In the genomic region with DNA sequence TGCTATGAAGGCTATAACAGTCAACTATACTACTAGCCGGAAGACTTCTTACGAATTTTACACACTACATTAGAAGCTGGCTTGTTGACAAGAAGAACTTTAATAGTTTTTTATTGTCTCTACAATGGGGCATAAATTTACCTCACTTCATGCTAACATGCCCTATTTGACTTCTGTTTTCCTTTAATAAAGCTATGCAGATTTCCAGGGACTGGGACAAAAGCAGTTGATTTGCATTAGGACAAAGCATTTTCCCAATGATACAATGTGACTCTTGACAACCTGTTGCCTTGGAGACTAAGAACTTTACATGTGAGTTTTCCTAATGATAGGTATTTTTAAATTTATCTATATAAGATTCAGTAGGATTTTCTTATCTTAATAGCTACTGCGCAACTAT, we compare ENCODE assay signal across 13 cellular contexts.
DNase-seq lines count a peak whose midpoint lies in the region; ATAC-seq and TF ChIP-seq lines count a peak whose summit lies in the region.
"Had no signal": no experiment of that assay in that cellular context is flagged by ENCODE, and none has a peak within 500 bp of the region (broad histone marks: within the 10 kb centered on the region; RNA-seq: fewer than 3 reads in every experiment).

No MANE protein-coding gene starts in this region.

- H3K4me1 ChIP-seq in BLaER1 = peaks cover 6% of the 10 kb centered on the region
- no peaks in the 10 kb centered on the region; the same call in 1 of the 2 replicates for H3K4me1 ChIP-seq in iPS DF 6.9 (ENCODE audit: control insufficient read depth, insufficient read depth, low read length)
- no peaks in the 10 kb centered on the region; a peak in 1 of 4 replicates for H3K4me1 ChIP-seq in SK-N-SH (ENCODE audit: control insufficient read depth in 1 of 2, insufficient read depth in 2 of 2, low read depth in 1 of 2, low read length in 1 of 2)

- H3K36me3 ChIP-seq in BLaER1 (no peaks in the 10 kb centered on the region), iPS DF 6.9 (ENCODE audit: control insufficient read depth, insufficient read depth, low read length) (no peaks in the 10 kb centered on the region), SK-N-SH (replicated peaks in 1 of 2; ENCODE audit: control insufficient read depth in 1 of 2, insufficient read depth in 2 of 2, low read length in 1 of 2) (no peaks in the 10 kb centered on the region)

- no peak overlapping the region for H2AFZ ChIP-seq in SK-N-SH (ENCODE audit: low read depth)

- H3K27ac ChIP-seq in BLaER1 (no peak overlapping the region), iPS DF 6.9 (ENCODE audit: low read length) (no peak overlapping the region), SK-N-SH (ENCODE audit: low read depth in 2 of 2, low read length in 1 of 2) (no peak overlapping the region)
- H3K27ac ChIP-seq: C4-2B had no signal

- ATAC-seq in GM18502 (IDR thresholded peaks at IDR 0.05; ENCODE audit: poor library complexity, unreplicated experiment) = no peak
- no peak for ATAC-seq in GM21367 (IDR thresholded peaks at IDR 0.05; ENCODE audit: unreplicated experiment)

- TF ChIP-seq RAD21 in SK-N-SH (IDR thresholded peaks at IDR 0.05; ENCODE audit: low read length) = no peak

- H4K20me1 ChIP-seq in BLaER1 = no peaks in the 10 kb centered on the region
- no peaks in the 10 kb centered on the region for H4K20me1 ChIP-seq in SK-N-SH (ENCODE audit: insufficient read depth)

- TF ChIP-seq CTCF in SK-N-SH (IDR thresholded peaks at IDR 0.05) = no peak

- no peaks in the 10 kb centered on the region for H3K27me3 ChIP-seq in BLaER1
- H3K27me3 ChIP-seq in iPS DF 6.9 (ENCODE audit: control insufficient read depth, insufficient read depth, low read length) = no peaks in the 10 kb centered on the region
- H3K27me3 ChIP-seq in SK-N-SH (ENCODE audit: insufficient read depth) = no peaks in the 10 kb centered on the region

- H3K79me2 ChIP-seq in SK-N-SH (ENCODE audit: insufficient read depth) = no peaks in the 10 kb centered on the region

- no peaks in the 10 kb centered on the region for H3K9me3 ChIP-seq in BLaER1
- H3K9me3 ChIP-seq in iPS DF 6.9 (ENCODE audit: control insufficient read depth, insufficient read depth, low read length) = no peaks in the 10 kb centered on the region
- H3K9me3 ChIP-seq in SK-N-SH = no peaks in the 10 kb centered on the region

- no peaks in the 10 kb centered on the region for H3F3A ChIP-seq in SK-N-SH (replicated peaks; ENCODE audit: insufficient read depth)

- DNase-seq in NCI-H1092 (lab: John Stamatoyannopoulos, UW) = peak; percentile 46
- peak; percentile 56 for DNase-seq in NCI-H774 (lab: John Stamatoyannopoulos, UW)
- DNase-seq in iPS DF 6.9 (ENCODE audit: low read depth, low spot score) = peak; percentile 50
- no peak for DNase-seq in SHP77 (lab: John Stamatoyannopoulos, UW)
- DNase-seq in SK-N-SH = no peak
- DNase-seq: 8988T, KG1, NCI-H187 treated with DMSO at 0.1 percent for 48 hours, NCI-H510A had no signal

- H3K4me3 ChIP-seq in BLaER1 (no peak overlapping the region), iPS DF 6.9 (ENCODE audit: low read length) (no peak overlapping the region), SK-N-SH (ENCODE audit: low read depth in 2 of 2, low read length in 1 of 2) (no peak overlapping the region)

- H3K4me2 ChIP-seq in BLaER1 (peak overlapping the region; percentile 21; the same call in 1 of the 2 replicates), SK-N-SH (no peak overlapping the region)

- no CpG with 5 or more reads among the region's 3 CpGs for WGBS in iPS DF 6.9 (ENCODE audit: insufficient coverage, insufficient read length)
- 96% methylated on average over 3 of the region's 3 CpGs for WGBS in SK-N-SH (ENCODE audit: low lambda C conversion rate)

- H3K9ac ChIP-seq in BLaER1 = no peak overlapping the region
- no peak overlapping the region for H3K9ac ChIP-seq in SK-N-SH

- H3K9me2 ChIP-seq in SK-N-SH = no peaks in the 10 kb centered on the region; the same call in 1 of the 2 replicates

- POLR2A ChIA-PET in SK-N-SH (lab: Yijun Ruan, JAX) = no interaction called here

- CTCF ChIA-PET in SK-N-SH (lab: Yijun Ruan, JAX) = no interaction called here

- TF ChIP-seq EP300 in SK-N-SH (IDR thresholded peaks at IDR 0.05; ENCODE audit: borderline replicate concordance in 1 of 2, low read depth in 1 of 2, low read length in 1 of 2) = no peak

TF ChIP-seq in SK-N-SH, 30 proteins besides CTCF, POLR2A, EP300 and RAD21:
- TF ChIP-seq RFX5 (IDR thresholded peaks at IDR 0.05; ENCODE audit: low read length) (no peak), CHD2 (IDR thresholded peaks at IDR 0.05; ENCODE audit: low read length, partially characterized antibody) (no peak), TEAD4 (IDR thresholded peaks at IDR 0.05; ENCODE audit: borderline replicate concordance, insufficient read depth) (no peak), TCF12 (IDR thresholded peaks at IDR 0.05) (no peak), YY1 (IDR thresholded peaks at IDR 0.05; ENCODE audit: low read depth) (no peak), SMC3 (IDR thresholded peaks at IDR 0.05; ENCODE audit: low read depth, low read length) (no peak), SIN3A (IDR thresholded peaks at IDR 0.05; ENCODE audit: borderline replicate concordance, low read depth, low read length) (no peak), ELF1 (IDR thresholded peaks at IDR 0.05) (no peak), GATA2 (CRISPR knock-in tag; IDR thresholded peaks at IDR 0.05) (no peak), RXRA (IDR thresholded peaks at IDR 0.05; ENCODE audit: borderline replicate concordance, low read depth) (no peak), POLR2AphosphoS5 (IDR thresholded peaks at IDR 0.05; ENCODE audit: low read depth, low read length) (no peak), RCOR1 (IDR thresholded peaks at IDR 0.05; ENCODE audit: low read length) (no peak), ZBTB33 (IDR thresholded peaks at IDR 0.05; ENCODE audit: borderline replicate concordance, low read depth) (no peak), FOXJ3 (CRISPR knock-in tag; IDR thresholded peaks at IDR 0.05) (no peak)
TF ChIP-seq in SK-N-SH: peak in this region for 0.

Comparison
In these comparisons a context has a peak if more than half of its experiments do, and no peak if none do; other contexts are left out.
1. DNase-seq: peak in NCI-H1092 (single experiment), NCI-H774 (single experiment) and iPS DF 6.9 (single experiment); none in SHP77 (0 of 2) and SK-N-SH (single experiment).